In genomic region chr1:24946861-24947658, GRCh38 we compare ENCODE assay signal across 10 cellular contexts.
DNase-seq lines count a peak whose midpoint lies in the region; ATAC-seq and TF ChIP-seq lines count a peak whose summit lies in the region.
"Had no signal": no experiment of that assay in that cellular context is flagged by ENCODE, and none has a peak within 500 bp of the region (broad histone marks: within the 10 kb centered on the region; RNA-seq: fewer than 3 reads in every experiment).

No MANE protein-coding gene starts in this region.

- TF ChIP-seq CTCF in GM06990 (IDR thresholded peaks at IDR 0.05; ENCODE audit: insufficient read depth, low read length, poor library complexity, severe bottlenecking) (no peak), astrocyte of the spinal cord (IDR thresholded peaks at IDR 0.05; ENCODE audit: low read depth, low read length) (no peak)

- no peaks in the 10 kb centered on the region for H3K27me3 ChIP-seq in GM06990 (replicated peaks; ENCODE audit: control insufficient read depth, insufficient read depth, low read length)

- DNase-seq in GM06990 (ENCODE audit: extremely low read depth, insufficient read length) (peak; percentile 79), astrocyte of the spinal cord (ENCODE audit: low read depth, low spot score) (peak; percentile 48), NCI-H1436 (lab: John Stamatoyannopoulos, UW) (no peak), OCI-M2 (lab: John Stamatoyannopoulos, UW; ENCODE audit: unreplicated experiment) (no peak), MV-4-11 (lab: John Stamatoyannopoulos, UW) (no peak)
- DNase-seq in stimulated activated CD4-positive, alpha-beta T cell treated with anti-CD3 and anti-CD28 coated beads, Interleukin-4, amount 100 ng/mL, for 1 hour = no peak
- DNase-seq: stimulated activated naive CD4-positive, alpha-beta T cell had no signal

- no peak overlapping the region; the same call in 1 of the 2 replicates for H3K4me3 ChIP-seq in GM06990 (replicated peaks; ENCODE audit: low read depth, low read length)
- no peak overlapping the region for H3K4me3 ChIP-seq in astrocyte of the spinal cord (ENCODE audit: low read depth, low read length)
- H3K4me3 ChIP-seq: GM23338 had no signal

- peak; percentile 69 for ATAC-seq in GM19328 (IDR thresholded peaks at IDR 0.05; ENCODE audit: unreplicated experiment)
- ATAC-seq in HG03066 (IDR thresholded peaks at IDR 0.05; ENCODE audit: low read depth, unreplicated experiment) = peak; percentile 82
- ATAC-seq: GM23338 had no signal

- in situ Hi-C loops in astrocyte of the spinal cord (cut with HindIII; ENCODE audit: low sequenced_read_pairs) = loop anchor here (25.0 kb wide), 1 partner anchor 265 kb away; no protein-coding TSS in a partner anchor

- H3K36me3 ChIP-seq in GM06990 (ENCODE audit: control insufficient read depth, insufficient read depth, low read length) = peaks cover 8% of the 10 kb centered on the region

Comparison
In these comparisons a context has a peak if more than half of its experiments do, and no peak if none do; other contexts are left out.
1. DNase-seq: peak in GM06990 (single experiment) and astrocyte of the spinal cord (single experiment); none in NCI-H1436 (single experiment), stimulated activated CD4-positive, alpha-beta T cell treated with anti-CD3 and anti-CD28 coated beads, Interleukin-4, amount 100 ng/mL, for 1 hour (single experiment), OCI-M2 (single experiment) and MV-4-11 (single experiment).